ENCODE assay signal across 28 cellular contexts in genomic region chr2:187261705-187262104, GRCh38.
"Had no signal": no experiment of that assay in that cellular context is flagged by ENCODE, and none has a peak within 500 bp of the region (broad histone marks: within the 10 kb centered on the region; RNA-seq: fewer than 3 reads in every experiment).

No MANE protein-coding gene starts in this region.

- H3K4me3 Mint-ChIP-seq: effector memory CD8-positive, alpha-beta T cell; endodermal cell; mesothelial cell of epicardium; naive B cell; naive thymus-derived CD8-positive, alpha-beta T cell had no signal

- H3K9me3 ChIP-seq: esophagus squamous epithelium, gastrocnemius medialis, heart right ventricle, left lung, lower lobe of right lung, mucosa of descending colon had no signal

- H3K4me1 Mint-ChIP-seq: naive B cell; naive thymus-derived CD8-positive, alpha-beta T cell had no signal

- DNase-seq: dermis blood vessel endothelial cell; effector CD8-positive, alpha-beta T cell; effector memory CD8-positive, alpha-beta T cell; endodermal cell; erythroblast; esophagus squamous epithelium; foreskin fibroblast; foreskin melanocyte; gastrocnemius medialis; glutamatergic neuron; head of caudate nucleus; heart right ventricle; hippocampal formation; left cardiac atrium; left lung; left ventricle myocardium superior; lower lobe of right lung; mesenchymal stem cell; mucosa of descending colon; naive B cell; naive thymus-derived CD8-positive, alpha-beta T cell had no signal

- H3K27ac ChIP-seq: coronary artery, epithelial cell of prostate, esophagus squamous epithelium, gastrocnemius medialis, heart right ventricle, left lung, lower lobe of right lung had no signal

- H3K4me3 ChIP-seq: coronary artery, esophagus squamous epithelium, gastrocnemius medialis, heart right ventricle, left lung, lower lobe of right lung, mucosa of descending colon had no signal

- ATAC-seq: effector memory CD8-positive, alpha-beta T cell; esophagus mucosa; gastrocnemius medialis; heart right ventricle; left cardiac atrium; left lung; left ventricle myocardium superior; lower lobe of right lung; mucosa of descending colon; naive thymus-derived CD8-positive, alpha-beta T cell had no signal

- H3K36me3 Mint-ChIP-seq: mesothelial cell of epicardium; naive B cell; naive thymus-derived CD8-positive, alpha-beta T cell had no signal

- H3K27me3 Mint-ChIP-seq: effector memory CD8-positive, alpha-beta T cell; naive B cell had no signal

- H3K27me3 ChIP-seq: esophagus squamous epithelium, gastrocnemius medialis, heart right ventricle, left lung had no signal

- H3K36me3 ChIP-seq: esophagus squamous epithelium, gastrocnemius medialis, heart right ventricle, left lung, lower lobe of right lung had no signal

- H3K27ac Mint-ChIP-seq: effector memory CD8-positive, alpha-beta T cell; endodermal cell; mesothelial cell of epicardium; naive B cell; naive thymus-derived CD8-positive, alpha-beta T cell had no signal

- H3K4me1 ChIP-seq: esophagus squamous epithelium, gastrocnemius medialis, left lung, lower lobe of right lung had no signal

- FAIRE-seq: endometrium, islet of Langerhans, keratinocyte had no signal
